ENCODE assay signal across 8 cellular contexts in the genomic region with DNA sequence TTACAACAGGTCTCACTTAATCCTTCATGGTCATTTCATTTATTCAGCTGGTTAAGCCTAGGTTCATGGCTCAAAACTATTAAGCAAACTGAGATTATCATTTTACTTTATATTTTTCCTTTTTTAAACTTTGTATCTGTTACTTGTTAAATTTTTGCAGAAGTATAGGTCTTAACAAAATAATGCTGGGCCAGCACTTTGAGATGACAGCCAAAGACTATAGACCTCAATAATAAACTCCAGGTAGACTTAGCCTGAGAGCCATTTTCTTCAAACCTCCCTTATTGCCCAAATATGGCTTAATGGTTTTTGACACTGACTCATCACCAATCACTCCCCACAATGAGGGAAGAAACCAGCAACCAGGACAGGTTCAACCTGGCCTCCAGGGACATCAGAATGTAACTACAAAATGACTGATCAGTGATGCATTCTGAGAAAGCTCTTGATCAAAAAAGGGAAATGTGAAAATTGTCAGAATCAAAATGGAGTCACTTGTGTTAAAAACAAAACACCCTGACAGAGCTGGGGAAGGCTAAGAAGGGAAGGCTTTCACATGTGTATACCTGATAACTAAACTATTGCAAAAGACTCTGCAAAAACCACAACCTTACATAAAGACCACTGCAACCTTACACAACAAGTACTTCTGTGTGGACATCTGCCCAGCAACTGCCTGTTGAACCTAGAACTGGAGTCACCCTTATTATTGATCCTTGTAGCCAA. TPM values are rescaled to one million over a fixed set of nuclear protein-coding genes. Genes with fewer than 3 reads are reported as not detected.
A peak's percentile ranks its signal among the peaks of the same experiment; 100 is the strongest.
DNase-seq lines count a peak whose midpoint lies in the region; ATAC-seq lines count a peak whose summit lies in the region.

No MANE protein-coding gene starts in this region.

- DNase-seq in stimulated activated CD4-positive, alpha-beta T cell treated with anti-CD3 and anti-CD28 coated beads, Interleukin-12 subunit alpha, Interleukin-12 subunit beta, amount 100 ng/mL, for 48 hours (ENCODE audit: low read depth in 2 of 3, low spot score in 1 of 3): peak; percentile 33 to 52 (median 48)
- no peak for DNase-seq in stimulated activated CD4-positive, alpha-beta T cell treated with anti-CD3 and anti-CD28 coated beads, Interleukin-12 subunit alpha, Interleukin-12 subunit beta, amount 100 ng/mL, for 4 hours
- DNase-seq in activated CD4-positive, alpha-beta T cell treated with anti-CD3 and anti-CD28 coated beads, Interleukin-2, amount 50 U/mL, for 48 hours: peak; percentile 32 to 52
- peak; percentile 3 to 37 (median 19) for DNase-seq in stimulated activated CD4-positive, alpha-beta T cell treated with anti-CD3 and anti-CD28 coated beads, TNF-alpha, amount 100 ng/mL, for 24 hours (ENCODE audit: low read depth in 3 of 3)
- DNase-seq in amniotic stem cell (lab: John Stamatoyannopoulos, UW) (no peak), NCI-H345 (lab: John Stamatoyannopoulos, UW) (no peak), mucosa of gallbladder (ENCODE audit: low spot score) (no peak)

- peak; percentile 55 for ATAC-seq in HG03108 (IDR thresholded peaks at IDR 0.05; ENCODE audit: unreplicated experiment)

RNA-seq across cellular contexts. Expression of a gene that starts 2.1 kb away (rescaled TPM):
- total RNA-seq in mucosa of gallbladder: 11.5 TPM

Comparison
In these comparisons a context has a peak if more than half of its experiments do, and no peak if none do; other contexts are left out.
1. DNase-seq: peak in stimulated activated CD4-positive, alpha-beta T cell treated with anti-CD3 and anti-CD28 coated beads, Interleukin-12 subunit alpha, Interleukin-12 subunit beta, amount 100 ng/mL, for 48 hours (3 of 3), activated CD4-positive, alpha-beta T cell treated with anti-CD3 and anti-CD28 coated beads, Interleukin-2, amount 50 U/mL, for 48 hours (2 of 2) and stimulated activated CD4-positive, alpha-beta T cell treated with anti-CD3 and anti-CD28 coated beads, TNF-alpha, amount 100 ng/mL, for 24 hours (3 of 3); none in stimulated activated CD4-positive, alpha-beta T cell treated with anti-CD3 and anti-CD28 coated beads, Interleukin-12 subunit alpha, Interleukin-12 subunit beta, amount 100 ng/mL, for 4 hours (single experiment), amniotic stem cell (single experiment), NCI-H345 (single experiment) and mucosa of gallbladder (single experiment).